ENCODE assay signal across 14 cellular contexts in genomic region chr17:77205396-77206124, GRCh38.
DNase-seq lines count a peak whose midpoint lies in the region; ATAC-seq, FAIRE-seq and TF ChIP-seq lines count a peak whose summit lies in the region.
"Had no signal": no experiment of that assay in that cellular context is flagged by ENCODE, and none has a peak within 500 bp of the region (broad histone marks: within the 10 kb centered on the region; RNA-seq: fewer than 3 reads in every experiment).

No MANE protein-coding gene starts in this region.

- H3K36me3 Mint-ChIP-seq in WTC11: peaks cover 67% of the 10 kb centered on the region

- H3K27me3 ChIP-seq in MM.1S (replicated peaks; ENCODE audit: insufficient read depth, low read length): no peaks in the 10 kb centered on the region
- no peaks in the 10 kb centered on the region for H3K27me3 ChIP-seq in smooth muscle cell (ENCODE audit: low read depth)
- H3K27me3 ChIP-seq: suprapubic skin had no signal

- TF ChIP-seq CTCF in MM.1S (IDR thresholded peaks at IDR 0.05; ENCODE audit: low read length): no peak
- no peak for TF ChIP-seq CTCF in smooth muscle cell (IDR thresholded peaks at IDR 0.05; ENCODE audit: borderline replicate concordance, insufficient read depth, poor library complexity, severe bottlenecking)
- TF ChIP-seq CTCF in WTC11 (IDR thresholded peaks at IDR 0.05): no peak

- peak; percentile 71 for FAIRE-seq in GM18507 (lab: Jason Lieb, UNC)

- H3K79me2 ChIP-seq in MM.1S (ENCODE audit: low read length): peaks cover 77% of the 10 kb centered on the region
- no peaks in the 10 kb centered on the region for H3K79me2 ChIP-seq in smooth muscle cell (ENCODE audit: low read depth)

- H3K4me2 ChIP-seq in MM.1S (ENCODE audit: low read depth, low read length): no peak overlapping the region
- peak overlapping the region; percentile 75 for H3K4me2 ChIP-seq in smooth muscle cell

- H3K4me1 Mint-ChIP-seq in WTC11: peaks cover 5% of the 10 kb centered on the region; the same call in 1 of the 2 replicates

- H3K36me3 ChIP-seq in MM.1S (replicated peaks; ENCODE audit: insufficient read depth, low read length) (peaks cover 49% of the 10 kb centered on the region), smooth muscle cell (ENCODE audit: low read depth) (peaks cover 8% of the 10 kb centered on the region)

- H3K9me3 ChIP-seq in MM.1S (replicated peaks; ENCODE audit: insufficient read depth, low read length): no peaks in the 10 kb centered on the region
- H3K9me3 ChIP-seq in smooth muscle cell (replicated peaks; ENCODE audit: low read depth): no peaks in the 10 kb centered on the region
- H3K9me3 ChIP-seq: suprapubic skin had no signal

- H4K20me1 ChIP-seq in MM.1S (ENCODE audit: insufficient read depth, low read length) (no peaks in the 10 kb centered on the region), smooth muscle cell (ENCODE audit: low read depth) (peaks cover 19% of the 10 kb centered on the region)

- H3K4me3 Mint-ChIP-seq in WTC11: no peak overlapping the region
- H3K4me3 Mint-ChIP-seq: dendritic cell treated with granulocyte-macrophage colony-stimulating factor and Interleukin-4, amounts not matched to agents 40 ng/mL and 50 ng/mL, for 4 days; naive thymus-derived CD8-positive, alpha-beta T cell had no signal

- peak overlapping the region; percentile 2; the same call in 1 of the 2 replicates for H3K27ac ChIP-seq in MM.1S (ENCODE audit: low read length)
- H3K27ac ChIP-seq in smooth muscle cell (ENCODE audit: low read depth): peak overlapping the region; percentile 87
- H3K27ac ChIP-seq: C4-2B, suprapubic skin had no signal

- ATAC-seq in WTC11 (no peak), HG03280 (IDR thresholded peaks at IDR 0.05; ENCODE audit: unreplicated experiment) (no peak)
- ATAC-seq: naive thymus-derived CD8-positive, alpha-beta T cell had no signal

- peaks cover 65% of the 10 kb centered on the region for H3F3A ChIP-seq in MM.1S (ENCODE audit: insufficient read depth, low read length)
- H3F3A ChIP-seq in smooth muscle cell (ENCODE audit: low read depth): peaks cover 33% of the 10 kb centered on the region

- H3K9me3 Mint-ChIP-seq in WTC11: no peaks in the 10 kb centered on the region
- H3K9me3 Mint-ChIP-seq: dendritic cell treated with granulocyte-macrophage colony-stimulating factor and Interleukin-4, amounts not matched to agents 40 ng/mL and 50 ng/mL, for 4 days; naive thymus-derived CD8-positive, alpha-beta T cell had no signal

- no peaks in the 10 kb centered on the region for H3K9me2 ChIP-seq in MM.1S (replicated peaks; ENCODE audit: insufficient read depth, low read length)

- H2AFZ ChIP-seq in MM.1S (ENCODE audit: low read length) (no peak overlapping the region), smooth muscle cell (ENCODE audit: low read depth) (no peak overlapping the region)

- H3K4me3 ChIP-seq in MM.1S (ENCODE audit: low read length) (no peak overlapping the region), smooth muscle cell (no peak overlapping the region)
- H3K4me3 ChIP-seq: suprapubic skin had no signal

- no peaks in the 10 kb centered on the region for H3K27me3 Mint-ChIP-seq in WTC11 (ENCODE audit: low read depth)
- H3K27me3 Mint-ChIP-seq: dendritic cell treated with granulocyte-macrophage colony-stimulating factor and Interleukin-4, amounts not matched to agents 40 ng/mL and 50 ng/mL, for 4 days; naive thymus-derived CD8-positive, alpha-beta T cell had no signal

- no peak overlapping the region for H3K9ac ChIP-seq in MM.1S (ENCODE audit: low read length)
- H3K9ac ChIP-seq in smooth muscle cell (ENCODE audit: low read depth): peak overlapping the region; percentile 57

- WGBS in smooth muscle cell (ENCODE audit: low lambda C conversion rate): 18% methylated on average over 9 of the region's 9 CpGs

- H3K27ac Mint-ChIP-seq in WTC11: no peak overlapping the region
- H3K27ac Mint-ChIP-seq: dendritic cell treated with granulocyte-macrophage colony-stimulating factor and Interleukin-4, amounts not matched to agents 40 ng/mL and 50 ng/mL, for 4 days had no signal

- POLR2A ChIA-PET in WTC11 (lab: Charles Lee): no interaction called here

- CTCF ChIA-PET in WTC11 (lab: Charles Lee): interaction anchor here (1.2 to 1.5 kb wide), 2 partner anchors 9 to 60 kb away, joined by 3 to 5 read pairs; no protein-coding TSS in a partner anchor

- no peak for DNase-seq in GM18507 (ENCODE audit: extremely low spot score, insufficient read length, low read depth)
- DNase-seq in MM.1S: no peak
- DNase-seq in iris pigment epithelial cell (ENCODE audit: low read depth): peak; percentile 68
- DNase-seq in smooth muscle cell (lab: John Stamatoyannopoulos, UW; ENCODE audit: unreplicated experiment): no peak
- no peak for DNase-seq in retina
- DNase-seq in WTC11 (ENCODE audit: low spot score): no peak
- DNase-seq: activated CD4-positive, CD25-positive, alpha-beta regulatory T cell; naive thymus-derived CD8-positive, alpha-beta T cell; NCI-H2107; NCI-H748 treated with DMSO at 0.1 percent for 48 hours had no signal

- H3K4me1 ChIP-seq in MM.1S (ENCODE audit: low read length): peaks cover 56% of the 10 kb centered on the region
- H3K4me1 ChIP-seq in smooth muscle cell (ENCODE audit: low read depth): peaks cover 9% of the 10 kb centered on the region

TF ChIP-seq in WTC11, 78 proteins besides CTCF, POLR2A, EP300 and RAD21:
- TF ChIP-seq FOXK1 (CRISPR knock-in tag; IDR thresholded peaks at IDR 0.05) (no peak), ATF6 (CRISPR knock-in tag; IDR thresholded peaks at IDR 0.05) (no peak), MLX (CRISPR knock-in tag; IDR thresholded peaks at IDR 0.05) (no peak)
